ENCODE assay signal across 1 cellular context in the genomic region with DNA sequence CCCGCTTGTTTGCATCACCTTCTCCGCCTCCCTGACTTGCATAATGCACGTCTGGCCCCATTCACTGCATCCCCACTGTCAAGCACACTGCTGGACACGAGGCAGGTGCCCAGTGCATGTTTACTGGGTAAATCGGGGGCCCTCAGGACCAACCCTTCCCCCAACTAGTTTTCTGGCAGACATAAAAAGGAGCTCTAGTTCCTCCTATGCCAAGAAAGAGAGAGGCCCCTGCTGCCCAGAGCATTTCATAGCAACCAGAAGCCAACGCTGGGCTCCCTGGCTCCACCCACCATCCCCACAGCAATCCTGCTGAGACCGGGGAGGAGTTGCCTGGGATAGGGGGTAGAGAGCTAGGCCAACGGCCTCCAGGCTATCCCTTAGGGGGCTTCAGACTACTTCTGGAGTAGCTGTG.
TF ChIP-seq lines count a peak whose summit lies in the region.

No MANE protein-coding gene starts in this region.

TF ChIP-seq in HEK293, 187 proteins besides CTCF, POLR2A, EP300 and RAD21 (continued from another document):
- TF ChIP-seq, protein P1, sequence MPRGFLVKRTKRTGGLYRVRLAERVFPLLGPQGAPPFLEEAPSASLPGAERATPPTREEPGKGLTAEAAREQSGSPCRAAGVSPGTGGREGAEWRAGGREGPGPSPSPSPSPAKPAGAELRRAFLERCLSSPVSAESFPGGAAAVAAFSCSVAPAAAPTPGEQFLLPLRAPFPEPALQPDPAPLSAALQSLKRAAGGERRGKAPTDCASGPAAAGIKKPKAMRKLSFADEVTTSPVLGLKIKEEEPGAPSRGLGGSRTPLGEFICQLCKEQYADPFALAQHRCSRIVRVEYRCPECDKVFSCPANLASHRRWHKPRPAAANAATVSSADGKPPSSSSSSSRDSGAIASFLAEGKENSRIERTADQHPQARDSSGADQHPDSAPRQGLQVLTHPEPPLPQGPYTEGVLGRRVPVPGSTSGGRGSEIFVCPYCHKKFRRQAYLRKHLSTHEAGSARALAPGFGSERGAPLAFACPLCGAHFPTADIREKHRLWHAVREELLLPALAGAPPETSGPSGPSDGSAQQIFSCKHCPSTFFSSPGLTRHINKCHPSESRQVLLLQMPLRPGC (tag by site-specific recombination; IDR thresholded peaks at IDR 0.05), result no peak
- TF ChIP-seq SP2 (tag by site-specific recombination; IDR thresholded peaks at IDR 0.05) (no peak), ZNF335 (tag by site-specific recombination; conservative IDR thresholded peaks at IDR 0.05) (peak; percentile 62), ZFP3 (tag by site-specific recombination; IDR thresholded peaks at IDR 0.05; ENCODE audit: low read depth) (no peak), ZFP37 (tag by site-specific recombination; IDR thresholded peaks at IDR 0.05) (no peak), ZXDB (tag by site-specific recombination; IDR thresholded peaks at IDR 0.05) (peak; percentile 29; the same call in 1 of the 2 replicates), ZNF394 (tag by site-specific recombination; IDR thresholded peaks at IDR 0.05; ENCODE audit: borderline replicate concordance) (no peak), YY1 (tag by site-specific recombination; IDR thresholded peaks at IDR 0.05) (no peak), ZNF561 (tag by site-specific recombination; IDR thresholded peaks at IDR 0.05; ENCODE audit: borderline replicate concordance) (peak; percentile 75; the same call in 1 of the 2 replicates), ZNF777 (tag by site-specific recombination; IDR thresholded peaks at IDR 0.05; ENCODE audit: borderline replicate concordance) (no peak), ZNF596 (tag by site-specific recombination; IDR thresholded peaks at IDR 0.05) (peak; percentile 34; the same call in 1 of the 2 replicates), IKZF3 (tag by site-specific recombination; IDR thresholded peaks at IDR 0.05) (peak; percentile 70)
- TF ChIP-seq, protein P2, sequence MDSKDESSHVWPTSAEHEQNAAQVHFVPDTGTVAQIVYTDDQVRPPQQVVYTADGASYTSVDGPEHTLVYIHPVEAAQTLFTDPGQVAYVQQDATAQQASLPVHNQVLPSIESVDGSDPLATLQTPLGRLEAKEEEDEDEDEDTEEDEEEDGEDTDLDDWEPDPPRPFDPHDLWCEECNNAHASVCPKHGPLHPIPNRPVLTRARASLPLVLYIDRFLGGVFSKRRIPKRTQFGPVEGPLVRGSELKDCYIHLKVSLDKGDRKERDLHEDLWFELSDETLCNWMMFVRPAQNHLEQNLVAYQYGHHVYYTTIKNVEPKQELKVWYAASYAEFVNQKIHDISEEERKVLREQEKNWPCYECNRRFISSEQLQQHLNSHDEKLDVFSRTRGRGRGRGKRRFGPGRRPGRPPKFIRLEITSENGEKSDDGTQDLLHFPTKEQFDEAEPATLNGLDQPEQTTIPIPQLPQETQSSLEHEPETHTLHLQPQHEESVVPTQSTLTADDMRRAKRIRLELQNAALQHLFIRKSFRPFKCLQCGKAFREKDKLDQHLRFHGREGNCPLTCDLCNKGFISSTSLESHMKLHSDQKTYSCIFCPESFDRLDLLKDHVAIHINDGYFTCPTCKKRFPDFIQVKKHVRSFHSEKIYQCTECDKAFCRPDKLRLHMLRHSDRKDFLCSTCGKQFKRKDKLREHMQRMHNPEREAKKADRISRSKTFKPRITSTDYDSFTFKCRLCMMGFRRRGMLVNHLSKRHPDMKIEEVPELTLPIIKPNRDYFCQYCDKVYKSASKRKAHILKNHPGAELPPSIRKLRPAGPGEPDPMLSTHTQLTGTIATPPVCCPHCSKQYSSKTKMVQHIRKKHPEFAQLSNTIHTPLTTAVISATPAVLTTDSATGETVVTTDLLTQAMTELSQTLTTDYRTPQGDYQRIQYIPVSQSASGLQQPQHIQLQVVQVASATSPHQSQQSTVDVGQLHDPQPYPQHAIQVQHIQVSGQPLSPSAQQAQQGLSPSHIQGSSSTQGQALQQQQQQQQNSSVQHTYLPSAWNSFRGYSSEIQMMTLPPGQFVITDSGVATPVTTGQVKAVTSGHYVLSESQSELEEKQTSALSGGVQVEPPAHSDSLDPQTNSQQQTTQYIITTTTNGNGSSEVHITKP (tag by site-specific recombination; IDR thresholded peaks at IDR 0.05), result peak; percentile 64
- TF ChIP-seq, protein P3, sequence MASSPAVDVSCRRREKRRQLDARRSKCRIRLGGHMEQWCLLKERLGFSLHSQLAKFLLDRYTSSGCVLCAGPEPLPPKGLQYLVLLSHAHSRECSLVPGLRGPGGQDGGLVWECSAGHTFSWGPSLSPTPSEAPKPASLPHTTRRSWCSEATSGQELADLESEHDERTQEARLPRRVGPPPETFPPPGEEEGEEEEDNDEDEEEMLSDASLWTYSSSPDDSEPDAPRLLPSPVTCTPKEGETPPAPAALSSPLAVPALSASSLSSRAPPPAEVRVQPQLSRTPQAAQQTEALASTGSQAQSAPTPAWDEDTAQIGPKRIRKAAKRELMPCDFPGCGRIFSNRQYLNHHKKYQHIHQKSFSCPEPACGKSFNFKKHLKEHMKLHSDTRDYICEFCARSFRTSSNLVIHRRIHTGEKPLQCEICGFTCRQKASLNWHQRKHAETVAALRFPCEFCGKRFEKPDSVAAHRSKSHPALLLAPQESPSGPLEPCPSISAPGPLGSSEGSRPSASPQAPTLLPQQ (tag by site-specific recombination; IDR thresholded peaks at IDR 0.05), result no peak
